7 cellular contexts compared by ENCODE assay signal in the genomic region with DNA sequence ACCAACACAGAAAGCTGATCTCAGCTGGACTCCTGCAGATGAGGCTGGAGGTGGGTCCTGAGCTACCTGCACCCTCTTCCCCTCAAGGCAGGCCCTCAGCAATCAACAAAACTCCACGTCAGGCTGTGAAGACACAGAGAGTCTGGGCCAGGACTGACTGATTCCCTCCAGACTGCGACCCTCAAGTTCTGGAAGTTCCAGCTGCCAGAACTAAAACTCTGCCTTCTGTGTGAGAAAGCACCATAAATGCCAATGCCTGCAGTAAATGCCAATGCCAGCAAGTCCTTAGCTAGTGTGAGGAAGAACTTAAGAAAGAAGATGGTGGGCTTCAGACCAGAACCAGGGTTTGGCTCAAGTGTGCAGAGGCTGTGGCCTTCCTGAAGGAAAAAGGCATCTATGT. TPM values are rescaled to one million over a fixed set of nuclear protein-coding genes. Genes with fewer than 3 reads are reported as not detected.
"Had no signal": no experiment of that assay in that cellular context is flagged by ENCODE, and none has a peak within 500 bp of the region (broad histone marks: within the 10 kb centered on the region; RNA-seq: fewer than 3 reads in every experiment).

No MANE protein-coding gene starts in this region.

- H3K9me3 Mint-ChIP-seq: GM23338, H9 had no signal

- H3K4me1 Mint-ChIP-seq: GM23338, H9 had no signal

- H3K4me3 Mint-ChIP-seq: GM23338, H9 had no signal

- DNase-seq: H9, HCEC 1CT, IMR-90, KG1 had no signal

- H3K4me3 ChIP-seq: GM23338, K562 had no signal

- ATAC-seq: GM23338, K562 had no signal

RNA-seq across cellular contexts. Expression of a gene that starts 42.5 kb away (rescaled TPM):
- total RNA-seq: HT-29 had no signal
